Comparison of ENCODE assay signal across 8 cellular contexts in the genomic region with DNA sequence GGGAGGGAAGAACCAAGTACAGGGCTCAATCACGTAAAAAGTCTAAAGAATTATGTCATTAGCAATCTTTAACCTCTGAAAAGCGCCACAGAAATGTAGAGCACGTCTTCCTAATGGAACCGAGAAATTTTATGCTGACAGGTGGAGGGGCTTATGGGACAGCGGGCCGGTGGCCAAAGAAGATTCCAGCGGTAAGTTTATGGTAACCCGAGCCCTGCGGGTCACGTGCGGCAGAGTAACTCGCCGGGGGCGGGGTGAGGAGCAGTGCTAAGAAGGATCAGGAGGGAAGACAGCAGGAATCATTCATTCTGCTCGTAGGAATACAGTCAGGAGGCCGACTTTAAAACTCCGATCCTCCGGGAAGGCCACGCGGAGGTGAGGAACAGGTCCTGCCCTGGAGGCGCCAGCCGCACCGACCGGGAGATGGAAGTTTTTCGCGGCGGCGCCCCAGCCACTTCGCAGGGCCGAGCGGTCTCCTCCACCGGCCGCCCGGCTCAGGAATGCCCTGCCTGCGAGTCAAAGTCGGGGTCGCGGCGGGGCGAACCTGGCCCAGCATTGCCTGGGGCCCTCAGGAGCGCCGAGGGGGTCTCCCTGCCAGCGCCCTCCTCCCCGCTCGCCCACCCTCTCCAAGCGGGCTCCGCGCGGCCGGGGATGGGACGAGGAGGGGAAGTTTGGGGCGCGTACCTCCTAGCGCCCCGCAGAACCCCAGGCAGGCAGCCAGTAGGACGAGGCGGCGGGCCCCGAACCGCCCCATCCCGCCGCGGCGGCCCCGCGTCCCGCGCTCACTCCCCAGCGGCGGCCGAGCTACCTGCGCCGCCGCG.
DNase-seq lines count a peak whose midpoint lies in the region; ATAC-seq, FAIRE-seq and TF ChIP-seq lines count a peak whose summit lies in the region.

No MANE protein-coding gene starts in this region.

- FAIRE-seq in HTR-8/SVneo (lab: Jason Lieb, UNC), result peak; percentile 71

- no peak for ATAC-seq in HG03342 (IDR thresholded peaks at IDR 0.05; ENCODE audit: unreplicated experiment)
- ATAC-seq in HG02885 (IDR thresholded peaks at IDR 0.05; ENCODE audit: poor library complexity, unreplicated experiment), result no peak
- ATAC-seq in HG02870 (IDR thresholded peaks at IDR 0.05; ENCODE audit: unreplicated experiment), result no peak

- no peaks in the 10 kb centered on the region for H3K9me3 ChIP-seq in ascending aorta
- H3K9me3 ChIP-seq in iPS-18a (ENCODE audit: control insufficient read depth, low read depth, low read length), result peaks cover 10% of the 10 kb centered on the region
- no peaks in the 10 kb centered on the region for H3K9me3 ChIP-seq in sigmoid colon

- no peak overlapping the region for H3K9ac ChIP-seq in iPS-18a (ENCODE audit: low read length)

- H3K4me3 ChIP-seq in ascending aorta (peak overlapping the region; percentile 55 to 69), iPS-18a (ENCODE audit: low read length) (peak overlapping the region; percentile 68), sigmoid colon (peak overlapping the region; percentile 41 to 71 (median 62))

- no peaks in the 10 kb centered on the region for H3K36me3 ChIP-seq in ascending aorta
- no peaks in the 10 kb centered on the region for H3K36me3 ChIP-seq in iPS-18a (ENCODE audit: control insufficient read depth, low read depth, low read length)
- no peaks in the 10 kb centered on the region for H3K36me3 ChIP-seq in sigmoid colon

- TF ChIP-seq CTCF in ascending aorta (IDR thresholded peaks at IDR 0.05), result no peak
- TF ChIP-seq CTCF in sigmoid colon (IDR thresholded peaks at IDR 0.05), result no peak

- WGBS in sigmoid colon, 2 donors, result 4 to 7% methylated on average over 75 of the region's 75 CpGs

- intact Hi-C loops in ascending aorta (cut with DNase I), result no loop called here
- intact Hi-C loops in sigmoid colon (cut with DNase I), result no loop called here

- H3K4me1 ChIP-seq in ascending aorta (no peaks in the 10 kb centered on the region), iPS-18a (ENCODE audit: control insufficient read depth, low read depth, low read length) (peaks cover 12% of the 10 kb centered on the region), sigmoid colon (peaks cover 0 to 13% (median 9%) of the 10 kb centered on the region in 4 donors)

- H3K27ac ChIP-seq in ascending aorta (no peak overlapping the region), iPS-18a (ENCODE audit: low read length) (no peak overlapping the region), sigmoid colon (peak overlapping the region; percentile 49 to 72 (median 59))

- peak in 1 of 4 donors; percentile 28 for TF ChIP-seq EP300 in sigmoid colon (IDR thresholded peaks at IDR 0.05)

- DNase-seq in HTR-8/SVneo (ENCODE audit: insufficient read length, low spot score), result peak; percentile 45
- no peak for DNase-seq in ascending aorta (ENCODE audit: low spot score in 2 of 2)
- peak; percentile 84 for DNase-seq in sigmoid colon
- DNase-seq in middle frontal gyrus (ENCODE audit: extremely low spot score, low spot score), result no peak

- no peak for TF ChIP-seq POLR2A in sigmoid colon (IDR thresholded peaks at IDR 0.05)

- H3K27me3 ChIP-seq in ascending aorta, result no peaks in the 10 kb centered on the region
- H3K27me3 ChIP-seq in iPS-18a (ENCODE audit: control insufficient read depth, insufficient read depth, low read length), result peaks cover 32% of the 10 kb centered on the region
- no peaks in the 10 kb centered on the region for H3K27me3 ChIP-seq in sigmoid colon

Comparison
In these comparisons a context has a peak if more than half of its experiments do, and no peak if none do; other contexts are left out.
1. DNase-seq: peak in HTR-8/SVneo (single experiment) and sigmoid colon (single experiment); none in ascending aorta (0 of 2) and middle frontal gyrus (single experiment).
2. H3K27ac ChIP-seq: peak in sigmoid colon (4 of 4); none in ascending aorta (0 of 2) and iPS-18a (single experiment).
3. Peak in every context shown above with its lines, with median percentiles within 50 percentile points of each other: H3K4me3 ChIP-seq.